In the genomic region with DNA sequence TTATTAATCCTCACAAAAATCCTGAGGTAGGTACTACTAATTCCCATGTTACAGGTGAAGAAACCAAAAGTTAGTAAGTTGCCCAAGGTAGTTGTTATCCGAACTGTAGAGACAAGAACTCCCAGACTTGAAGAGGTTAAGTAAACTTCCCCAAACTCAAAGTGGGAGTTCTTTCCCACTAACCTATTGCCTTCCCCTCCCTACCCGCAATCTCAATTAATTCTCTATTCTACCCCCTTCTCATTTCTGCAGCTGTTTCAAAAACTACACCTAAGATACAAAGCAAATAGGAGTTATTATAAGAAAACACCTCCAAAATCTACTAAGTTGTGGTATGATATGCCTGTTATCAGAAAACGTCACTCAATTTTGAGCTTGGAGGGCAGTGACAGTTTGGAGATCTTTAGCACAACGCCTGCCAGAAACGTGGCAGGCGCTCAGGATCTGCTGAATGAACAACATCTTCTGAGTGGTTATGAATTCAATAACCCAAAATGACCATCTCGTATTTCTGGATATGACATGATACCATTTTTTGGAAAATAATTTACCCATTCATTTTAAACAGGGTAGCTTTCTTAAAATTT, we compare ENCODE assay signal across 20 cellular contexts. TPM values are rescaled to one million over a fixed set of nuclear protein-coding genes. Genes with fewer than 3 reads are reported as not detected.
DNase-seq lines count a peak whose midpoint lies in the region; ATAC-seq, FAIRE-seq and TF ChIP-seq lines count a peak whose summit lies in the region.
"Had no signal": no experiment of that assay in that cellular context is flagged by ENCODE, and none has a peak within 500 bp of the region (broad histone marks: within the 10 kb centered on the region; RNA-seq: fewer than 3 reads in every experiment).

No MANE protein-coding gene starts in this region.

- no peak for TF ChIP-seq CTCF in natural killer cell (IDR thresholded peaks at IDR 0.05)
- TF ChIP-seq CTCF in astrocyte (IDR thresholded peaks at IDR 0.05; ENCODE audit: insufficient read depth, low read depth, low read length) = no peak
- TF ChIP-seq CTCF in mesothelial cell of epicardium (IDR thresholded peaks at IDR 0.05; ENCODE audit: unreplicated experiment) = no peak

- H3K4me1 Mint-ChIP-seq in natural killer cell = peaks cover 86 to 87% of the 10 kb centered on the region in 2 donors
- H3K4me1 Mint-ChIP-seq in natural killer cell treated with Interleukin-12 subunit alpha and Interleukin-12 subunit beta and Interleukin-15 and Interleukin-18, amount 100 ng/mL, for 72 hours (ENCODE audit: low read depth in 2 of 2) = peaks cover 59 to 64% of the 10 kb centered on the region in 2 donors
- peaks cover 53% of the 10 kb centered on the region for H3K4me1 Mint-ChIP-seq in astrocyte (ENCODE audit: low read depth, unreplicated experiment)
- peaks cover 44% of the 10 kb centered on the region for H3K4me1 Mint-ChIP-seq in mesothelial cell of epicardium
- H3K4me1 Mint-ChIP-seq in stimulated activated effector memory CD8-positive, alpha-beta T cell treated with anti-CD3 and anti-CD28 coated beads, Interleukin-12 subunit alpha, Interleukin-12 subunit beta, amount 100 ng/mL, for 72 hours = peaks cover 80% of the 10 kb centered on the region

- H3K14ac ChIP-seq in neuronal stem cell (ENCODE audit: low read length) = no peak overlapping the region

- no peak overlapping the region for H3K23ac ChIP-seq in neuronal stem cell (ENCODE audit: low read depth, low read length, poor library complexity)

- H3K4me3 Mint-ChIP-seq in natural killer cell (no peak overlapping the region), astrocyte (ENCODE audit: unreplicated experiment) (peak overlapping the region; percentile 63), mesothelial cell of epicardium (no peak overlapping the region)
- H3K4me3 Mint-ChIP-seq in natural killer cell treated with Interleukin-12 subunit alpha and Interleukin-12 subunit beta and Interleukin-15 and Interleukin-18, amount 100 ng/mL, for 72 hours = no peak overlapping the region
- H3K4me3 Mint-ChIP-seq in stimulated activated effector memory CD8-positive, alpha-beta T cell treated with anti-CD3 and anti-CD28 coated beads, Interleukin-12 subunit alpha, Interleukin-12 subunit beta, amount 100 ng/mL, for 72 hours = no peak overlapping the region
- H3K4me3 Mint-ChIP-seq: central memory CD8-positive, alpha-beta T cell had no signal

- 100% methylated on average over 1 of the region's 7 CpGs; no CpG with 5 or more reads in 1 of the 2 donors for WGBS in neuronal stem cell (ENCODE audit: extremely low coverage in 2 of 2, insufficient read length in 2 of 2, insufficient replicate concordance in 1 of 2), 2 donors

- H2AK5ac ChIP-seq in neuronal stem cell (ENCODE audit: low read depth, low read length) = no peak overlapping the region

- no peak overlapping the region for H4K8ac ChIP-seq in neuronal stem cell (ENCODE audit: low read depth, low read length)

- no peak overlapping the region for H3K27ac ChIP-seq in astrocyte (ENCODE audit: low read depth, low read length)
- H3K27ac ChIP-seq in neuronal stem cell (replicated peaks; ENCODE audit: low read length) = no peak overlapping the region
- H3K27ac ChIP-seq: esophagus muscularis mucosa had no signal

- no peak for FAIRE-seq in astrocyte (lab: Jason Lieb, UNC)

- intact Hi-C loops in natural killer cell (cut with micrococcal nuclease) = no loop called here

- H3K18ac ChIP-seq in neuronal stem cell (ENCODE audit: low read length) = no peak overlapping the region

- H3K9me3 ChIP-seq in astrocyte (ENCODE audit: insufficient read depth, low read depth, low read length) (no peaks in the 10 kb centered on the region), neuronal stem cell (replicated peaks in 1 of 2; ENCODE audit: control insufficient read depth in 2 of 2, insufficient read depth in 1 of 2, low read depth in 1 of 2, low read length in 2 of 2) (peaks cover 6 to 34% of the 10 kb centered on the region in 2 donors)
- H3K9me3 ChIP-seq: esophagus muscularis mucosa had no signal

- H3K27ac Mint-ChIP-seq in natural killer cell (peak overlapping the region; percentile 7 to 48), astrocyte (ENCODE audit: unreplicated experiment) (no peak overlapping the region), mesothelial cell of epicardium (peak overlapping the region; percentile 79)
- H3K27ac Mint-ChIP-seq in natural killer cell treated with Interleukin-12 subunit alpha and Interleukin-12 subunit beta and Interleukin-15 and Interleukin-18, amount 100 ng/mL, for 72 hours = peak overlapping the region in 1 of 2 donors; percentile 1
- H3K27ac Mint-ChIP-seq in stimulated activated effector memory CD8-positive, alpha-beta T cell treated with anti-CD3 and anti-CD28 coated beads, Interleukin-12 subunit alpha, Interleukin-12 subunit beta, amount 100 ng/mL, for 72 hours = no peak overlapping the region
- H3K27ac Mint-ChIP-seq: progenitor cell of endocrine pancreas had no signal

- H3K79me2 ChIP-seq in astrocyte (ENCODE audit: insufficient read depth, low read length) = peaks cover 100% of the 10 kb centered on the region

- ATAC-seq in natural killer cell (no peak), GM19452 (IDR thresholded peaks at IDR 0.05; ENCODE audit: unreplicated experiment) (no peak)
- no peak for ATAC-seq in natural killer cell treated with Interleukin-12 subunit alpha and Interleukin-12 subunit beta and Interleukin-15 and Interleukin-18, amount 100 ng/mL, for 72 hours
- no peak for ATAC-seq in stimulated activated effector memory CD8-positive, alpha-beta T cell treated with anti-CD3 and anti-CD28 coated beads, Interleukin-12 subunit alpha, Interleukin-12 subunit beta, amount 100 ng/mL, for 72 hours

- H3K27me3 ChIP-seq in astrocyte (ENCODE audit: insufficient read depth, low read length) (no peaks in the 10 kb centered on the region), neuronal stem cell (ENCODE audit: control insufficient read depth in 3 of 3, insufficient read depth in 3 of 3, low read depth in 1 of 3, low read length in 3 of 3) (no peaks in the 10 kb centered on the region)
- H3K27me3 ChIP-seq: esophagus muscularis mucosa, MG63 had no signal

- H3K4me1 ChIP-seq in astrocyte (ENCODE audit: insufficient read depth, low read length) = peaks cover 19% of the 10 kb centered on the region
- H3K4me1 ChIP-seq in neuronal stem cell (ENCODE audit: control insufficient read depth in 2 of 2, insufficient read depth in 1 of 2, low read depth in 1 of 2, low read length in 2 of 2) = peaks cover 0 to 4% of the 10 kb centered on the region in 2 donors

- H3K27me3 Mint-ChIP-seq in natural killer cell (ENCODE audit: low read depth in 2 of 2) (no peaks in the 10 kb centered on the region), astrocyte (ENCODE audit: low read depth, unreplicated experiment) (no peaks in the 10 kb centered on the region), mesothelial cell of epicardium (ENCODE audit: low read depth) (no peaks in the 10 kb centered on the region)
- H3K27me3 Mint-ChIP-seq in natural killer cell treated with Interleukin-12 subunit alpha and Interleukin-12 subunit beta and Interleukin-15 and Interleukin-18, amount 100 ng/mL, for 72 hours = no peaks in the 10 kb centered on the region
- H3K27me3 Mint-ChIP-seq: central memory CD8-positive, alpha-beta T cell; progenitor cell of endocrine pancreas had no signal

- no peak overlapping the region for H3K9ac ChIP-seq in astrocyte (ENCODE audit: low read length)
- H3K9ac ChIP-seq in neuronal stem cell (ENCODE audit: low read depth, low read length, poor library complexity) = no peak overlapping the region

- H2BK15ac ChIP-seq in neuronal stem cell (ENCODE audit: low read length) = no peak overlapping the region

- peak overlapping the region; percentile 10 for H3K4me2 ChIP-seq in astrocyte (ENCODE audit: low read length)
- no peak overlapping the region for H3K4me2 ChIP-seq in neuronal stem cell (ENCODE audit: insufficient read depth, low read length, poor library complexity, severe bottlenecking)

- peaks cover 2% of the 10 kb centered on the region for H3K79me1 ChIP-seq in neuronal stem cell (ENCODE audit: low read depth, low read length)

- no peak overlapping the region for H2BK120ac ChIP-seq in neuronal stem cell (ENCODE audit: low read depth, low read length)

- H2BK5ac ChIP-seq in neuronal stem cell (ENCODE audit: low read length) = no peak overlapping the region

- H3K36me3 Mint-ChIP-seq in natural killer cell (no peaks in the 10 kb centered on the region), astrocyte (ENCODE audit: low read depth, unreplicated experiment) (peaks cover 18% of the 10 kb centered on the region), mesothelial cell of epicardium (peaks cover 20% of the 10 kb centered on the region)
- H3K36me3 Mint-ChIP-seq in natural killer cell treated with Interleukin-12 subunit alpha and Interleukin-12 subunit beta and Interleukin-15 and Interleukin-18, amount 100 ng/mL, for 72 hours = peaks cover 7% of the 10 kb centered on the region
- H3K36me3 Mint-ChIP-seq in stimulated activated effector memory CD8-positive, alpha-beta T cell treated with anti-CD3 and anti-CD28 coated beads, Interleukin-12 subunit alpha, Interleukin-12 subunit beta, amount 100 ng/mL, for 72 hours = peaks cover 25% of the 10 kb centered on the region

- no peak for DNase-seq in natural killer cell
- DNase-seq in natural killer cell treated with Interleukin-12 subunit alpha and Interleukin-12 subunit beta and Interleukin-15 and Interleukin-18, amount 100 ng/mL, for 72 hours (ENCODE audit: low spot score) = no peak
- DNase-seq in astrocyte (ENCODE audit: low read depth) = no peak
- DNase-seq in mesothelial cell of epicardium (ENCODE audit: low spot score in 2 of 2, unreplicated experiment in 2 of 2) = no peak
- DNase-seq in GM19240 (ENCODE audit: insufficient read length, low spot score) = no peak
- DNase-seq in neuronal stem cell (ENCODE audit: low spot score) = no peak
- no peak for DNase-seq in stimulated activated effector memory CD8-positive, alpha-beta T cell treated with anti-CD3 and anti-CD28 coated beads, Interleukin-12 subunit alpha, Interleukin-12 subunit beta, amount 100 ng/mL, for 72 hours (ENCODE audit: low spot score in 2 of 2)
- DNase-seq: activated CD4-positive, CD25-positive, alpha-beta regulatory T cell treated with anti-CD3 and anti-CD28 coated beads, Interleukin-2, amount 50 U/mL, for 72 hours; head of caudate nucleus; islet precursor cell; MG63; NCI-H2081; NCI-H748 treated with DMSO at 0.1 percent for 48 hours; RPMI8226; stimulated activated CD4-positive, alpha-beta T cell treated with anti-CD3 and anti-CD28 coated beads, Interleukin-15, amount 100 ng/mL, for 24 hours; T-helper 1 cell had no signal

- H3K4me3 ChIP-seq in astrocyte (ENCODE audit: insufficient read depth, low read depth, low read length) (no peak overlapping the region), neuronal stem cell (ENCODE audit: low read length in 2 of 2) (no peak overlapping the region)
- H3K4me3 ChIP-seq: esophagus muscularis mucosa, MG63 had no signal

- peaks cover 98% of the 10 kb centered on the region for H4K20me1 ChIP-seq in astrocyte (ENCODE audit: insufficient read depth, low read length)

- no peak overlapping the region for H2BK12ac ChIP-seq in neuronal stem cell (ENCODE audit: low read length)

- no peak overlapping the region for H3K4ac ChIP-seq in neuronal stem cell (ENCODE audit: low read length)

- no peak overlapping the region for H4K91ac ChIP-seq in neuronal stem cell (ENCODE audit: low read depth, low read length, poor library complexity)

- H3K9me3 Mint-ChIP-seq in natural killer cell (no peaks in the 10 kb centered on the region), astrocyte (ENCODE audit: unreplicated experiment) (no peaks in the 10 kb centered on the region), mesothelial cell of epicardium (peaks cover 6% of the 10 kb centered on the region)
- no peaks in the 10 kb centered on the region for H3K9me3 Mint-ChIP-seq in natural killer cell treated with Interleukin-12 subunit alpha and Interleukin-12 subunit beta and Interleukin-15 and Interleukin-18, amount 100 ng/mL, for 72 hours
- H3K9me3 Mint-ChIP-seq in stimulated activated effector memory CD8-positive, alpha-beta T cell treated with anti-CD3 and anti-CD28 coated beads, Interleukin-12 subunit alpha, Interleukin-12 subunit beta, amount 100 ng/mL, for 72 hours = no peaks in the 10 kb centered on the region
- H3K9me3 Mint-ChIP-seq: central memory CD8-positive, alpha-beta T cell had no signal

- no peak overlapping the region for H2AFZ ChIP-seq in astrocyte (ENCODE audit: low read depth, low read length)
- no peak overlapping the region for H2AFZ ChIP-seq in neuronal stem cell (ENCODE audit: low read length)

- H3K36me3 ChIP-seq in astrocyte (ENCODE audit: insufficient read depth, low read length) = peaks cover 3% of the 10 kb centered on the region
- H3K36me3 ChIP-seq in neuronal stem cell (replicated peaks in 1 of 2; ENCODE audit: control insufficient read depth in 2 of 2, insufficient read depth in 2 of 2, low read length in 2 of 2) = peaks cover 3 to 42% of the 10 kb centered on the region in 2 donors
- H3K36me3 ChIP-seq: esophagus muscularis mucosa had no signal

RNA-seq across cellular contexts. Expression of a gene that starts 7.1 kb away (rescaled TPM):
- total RNA-seq in natural killer cell (10 to 100 TPM; 88.8 to 92.6 (median 88.9) TPM), astrocyte (226 and 237 TPM in 2 replicates), mesothelial cell of epicardium (160 to 172 TPM (median 164 TPM) in 3 replicates)
- total RNA-seq in natural killer cell treated with Interleukin-12 subunit alpha and Interleukin-12 subunit beta and Interleukin-15 and Interleukin-18, amount 100 ng/mL, for 72 hours = 100 to 1,000 TPM; 134 to 163 TPM
- 232 TPM for polyA plus RNA-seq in neuronal stem cell (2013, experiment 1 of 2)
- polyA plus RNA-seq in neuronal stem cell (2013, experiment 2 of 2) = 239 TPM

Comparison
In these comparisons a context has a peak if more than half of its experiments do, and no peak if none do; other contexts are left out.
1. H3K27ac Mint-ChIP-seq: peak in natural killer cell (2 of 2) and mesothelial cell of epicardium (single experiment); none in astrocyte (single experiment) and stimulated activated effector memory CD8-positive, alpha-beta T cell treated with anti-CD3 and anti-CD28 coated beads, Interleukin-12 subunit alpha, Interleukin-12 subunit beta, amount 100 ng/mL, for 72 hours (single experiment).